8 cellular contexts compared by ENCODE assay signal in genomic region chrX:154490414-154491083, GRCh38. TPM values are rescaled to one million over a fixed set of nuclear protein-coding genes. Genes with fewer than 3 reads are reported as not detected.
A peak's percentile ranks its signal among the peaks of the same experiment; 100 is the strongest.
DNase-seq lines count a peak whose midpoint lies in the region; ATAC-seq and TF ChIP-seq lines count a peak whose summit lies in the region.

A gene with protein sequence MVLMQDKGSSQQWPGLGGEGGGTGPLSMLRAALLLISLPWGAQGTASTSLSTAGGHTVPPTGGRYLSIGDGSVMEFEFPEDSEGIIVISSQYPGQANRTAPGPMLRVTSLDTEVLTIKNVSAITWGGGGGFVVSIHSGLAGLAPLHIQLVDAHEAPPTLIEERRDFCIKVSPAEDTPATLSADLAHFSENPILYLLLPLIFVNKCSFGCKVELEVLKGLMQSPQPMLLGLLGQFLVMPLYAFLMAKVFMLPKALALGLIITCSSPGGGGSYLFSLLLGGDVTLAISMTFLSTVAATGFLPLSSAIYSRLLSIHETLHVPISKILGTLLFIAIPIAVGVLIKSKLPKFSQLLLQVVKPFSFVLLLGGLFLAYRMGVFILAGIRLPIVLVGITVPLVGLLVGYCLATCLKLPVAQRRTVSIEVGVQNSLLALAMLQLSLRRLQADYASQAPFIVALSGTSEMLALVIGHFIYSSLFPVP (minus strand): TSS chrX:154490629. CDS start chrX:154488940, 1,689 bp downstream.

- H3K27me3 ChIP-seq in right atrium auricular region, result no peaks in the 10 kb centered on the region
- H3K27me3 ChIP-seq in prostate gland (replicated peaks; ENCODE audit: insufficient read depth), result no peaks in the 10 kb centered on the region

- 0% methylated on average over 5 of the region's 71 CpGs for WGBS in prostate gland

- peak in 1 of 2 donors; percentile 36 for TF ChIP-seq CTCF in right atrium auricular region (IDR thresholded peaks at IDR 0.05)
- TF ChIP-seq CTCF in prostate gland (IDR thresholded peaks at IDR 0.05), result peak in 1 of 4 experiments; percentile 21

- DNase-seq in NCI-H1930 (lab: John Stamatoyannopoulos, UW), result peak; percentile 88 to 92
- DNase-seq in anterior cingulate cortex (lab: John Stamatoyannopoulos, UW), result peak; percentile 25 to 95 (median 90)
- DNase-seq in right atrium auricular region (ENCODE audit: low spot score), result peak; percentile 95
- peak; percentile 91 for DNase-seq in prostate gland (ENCODE audit: low spot score)
- DNase-seq in ureter (ENCODE audit: low spot score), result peak; percentile 93

- H3K4me1 ChIP-seq in right atrium auricular region, result peaks cover 0 to 2% of the 10 kb centered on the region in 2 donors
- H3K4me1 ChIP-seq in prostate gland (replicated peaks), result no peaks in the 10 kb centered on the region

- H3K4me3 ChIP-seq in right atrium auricular region (peak within 1 kb of the TSS; percentile 52 to 67), prostate gland (peak within 1 kb of the TSS; percentile 47 to 57)

- H3K27ac ChIP-seq in right atrium auricular region (peak within 1 kb of the TSS; percentile 90 to 93), prostate gland (peak within 1 kb of the TSS; percentile 93 to 94)

- H3K36me3 ChIP-seq in right atrium auricular region, result no peaks in the 10 kb centered on the region
- H3K36me3 ChIP-seq in prostate gland, result no peaks in the 10 kb centered on the region

- TF ChIP-seq POLR2A in GM18505 (IDR thresholded peaks at IDR 0.05; ENCODE audit: borderline replicate concordance, extremely low read depth, insufficient read depth, insufficient read length) (peak; percentile 95), prostate gland (IDR thresholded peaks at IDR 0.05) (peak; percentile 86)

- intact Hi-C loops in T-helper 2 cell treated with Interferon-gamma antibody and Interleukin-4, amounts not matched to agents 100 ng/mL and 5 ng/mL, for 36 hours (cut with micrococcal nuclease), result loop anchor here (1.0 to 5.0 kb wide), 6 partner anchors 11 to 93 kb away; partner anchors contain the start of genes ATP6AP1, FAM3A, IKBKG and LAGE3
- intact Hi-C loops in prostate gland (cut with DNase I), result loop anchor here (5.0 kb wide), 1 partner anchor 37 kb away; no protein-coding TSS in a partner anchor

- ATAC-seq in GM18505 (IDR thresholded peaks at IDR 0.05; ENCODE audit: unreplicated experiment) (peak; percentile 80), HG02973 (IDR thresholded peaks at IDR 0.05; ENCODE audit: unreplicated experiment) (peak; percentile 75)

- H3K9me3 ChIP-seq in right atrium auricular region (no peaks in the 10 kb centered on the region), prostate gland (no peaks in the 10 kb centered on the region)

RNA-seq across cellular contexts. Expression of the gene that starts here (rescaled TPM):
- 22.1 and 22.3 TPM in 2 replicates for total RNA-seq in T-helper 2 cell treated with Interferon-gamma antibody and Interleukin-4, amounts not matched to agents 100 ng/mL and 5 ng/mL, for 36 hours
- total RNA-seq in right atrium auricular region (10 to 100 TPM; 22.2 to 22.9 TPM), prostate gland (10 to 100 TPM; 28.0 to 45.6 TPM), ureter (23.4 TPM)

Comparison
In these comparisons a context has a peak if more than half of its experiments do, and no peak if none do; other contexts are left out.
1. Peak in every context shown above with its lines: DNase-seq, ATAC-seq, H3K4me3 ChIP-seq and H3K27ac ChIP-seq.